18 cellular contexts compared by ENCODE assay signal in genomic region chr12:27575780-27576154, GRCh38. TPM values are rescaled to one million over a fixed set of nuclear protein-coding genes. Genes with fewer than 3 reads are reported as not detected.
DNase-seq lines count a peak whose midpoint lies in the region; ATAC-seq, FAIRE-seq and TF ChIP-seq lines count a peak whose summit lies in the region.
"Had no signal": no experiment of that assay in that cellular context is flagged by ENCODE, and none has a peak within 500 bp of the region (broad histone marks: within the 10 kb centered on the region; RNA-seq: fewer than 3 reads in every experiment).

No MANE protein-coding gene starts in this region.

- H3K4me3 Mint-ChIP-seq in T-helper 1 cell treated with Interleukin-12 subunit alpha and Interleukin-12 subunit beta and Interleukin-4 antibody, amounts not matched to agents 30 μg/mL and 1 μg/mL, for 36 hours, result no peak overlapping the region
- no peak overlapping the region for H3K4me3 Mint-ChIP-seq in activated CD4-positive, alpha-beta T cell treated with anti-CD3 and anti-CD28 coated beads, Interleukin-2, amount 10 ng/mL, durations not matched to agents 7 days and 5 days
- H3K4me3 Mint-ChIP-seq: CD14-positive monocyte had no signal

- peaks cover 30% of the 10 kb centered on the region for H3K4me1 Mint-ChIP-seq in T-helper 1 cell treated with Interleukin-12 subunit alpha and Interleukin-12 subunit beta and Interleukin-4 antibody, amounts not matched to agents 30 μg/mL and 1 μg/mL, for 36 hours (ENCODE audit: low read depth)
- peaks cover 9% of the 10 kb centered on the region for H3K4me1 Mint-ChIP-seq in activated CD4-positive, alpha-beta T cell treated with anti-CD3 and anti-CD28 coated beads, Interleukin-2, amount 10 ng/mL, durations not matched to agents 7 days and 5 days

- 0% methylated on average over 1 of the region's 1 CpG for WGBS in GM12878 (ENCODE audit: insufficient coverage, insufficient replicate concordance, low lambda C conversion rate, missing lambda C conversion rate)
- 79% methylated on average over 1 of the region's 1 CpG for WGBS in thyroid gland, 2 donors

- H3K4me3 ChIP-seq in GM12878 (no peak overlapping the region), thyroid gland (replicated peaks in 1 of 3) (no peak overlapping the region)
- H3K4me3 ChIP-seq: adrenal gland, HAP-1, right lobe of liver, thoracic aorta had no signal

- no peak for FAIRE-seq in GM12878 (lab: Jason Lieb, UNC)

- TF ChIP-seq POLR2A in GM12878 (IDR thresholded peaks at IDR 0.05; ENCODE audit: low read depth, low read length) (no peak), thyroid gland (IDR thresholded peaks at IDR 0.05) (no peak)

- no peak for TF ChIP-seq EP300 in GM12878 (IDR thresholded peaks at IDR 0.05; ENCODE audit: borderline replicate concordance in 1 of 2, control insufficient read depth in 1 of 2, low read depth in 2 of 2, low read length in 2 of 2)

- TF ChIP-seq CTCF in GM12878 (IDR thresholded peaks at IDR 0.05 in 2 of 3, conservative IDR thresholded peaks at IDR 0.05 in 1 of 3; ENCODE audit: control insufficient read depth in 2 of 3, extremely low read depth in 1 of 3, insufficient read depth in 1 of 3, low read depth in 3 of 3, low read length in 3 of 3) (no peak), thyroid gland (IDR thresholded peaks at IDR 0.05) (no peak)

- no peaks in the 10 kb centered on the region for H3K27me3 Mint-ChIP-seq in T-helper 1 cell treated with Interleukin-12 subunit alpha and Interleukin-12 subunit beta and Interleukin-4 antibody, amounts not matched to agents 30 μg/mL and 1 μg/mL, for 36 hours (ENCODE audit: low read depth)
- H3K27me3 Mint-ChIP-seq in activated CD4-positive, alpha-beta T cell treated with anti-CD3 and anti-CD28 coated beads, Interleukin-2, amount 10 ng/mL, durations not matched to agents 7 days and 5 days, result no peaks in the 10 kb centered on the region

- CTCF ChIA-PET in GM12878 (lab: Yijun Ruan, JAX), result interaction anchor here (1.7 kb wide), 1 partner anchor 14 kb away, joined by 5 read pairs; no protein-coding TSS in a partner anchor
- CTCF ChIA-PET in activated CD4-positive, alpha-beta T cell treated with anti-CD3 and anti-CD28 coated beads, Interleukin-2, amount 10 ng/mL, durations not matched to agents 7 days and 5 days (lab: Charles Lee), result no interaction called here

- peaks cover 33% of the 10 kb centered on the region for H3K4me1 ChIP-seq in GM12878 (ENCODE audit: control insufficient read depth, insufficient read depth, low read length)
- peaks cover 27 to 40% of the 10 kb centered on the region in 2 donors for H3K4me1 ChIP-seq in thyroid gland

- H3K9me3 ChIP-seq in GM12878 (replicated peaks; ENCODE audit: control insufficient read depth, insufficient read depth, low read length), result no peaks in the 10 kb centered on the region
- no peaks in the 10 kb centered on the region for H3K9me3 ChIP-seq in thyroid gland
- H3K9me3 ChIP-seq: adrenal gland, HAP-1, right lobe of liver, thoracic aorta had no signal

- peak overlapping the region; percentile 9 for H3K27ac Mint-ChIP-seq in T-helper 1 cell treated with Interleukin-12 subunit alpha and Interleukin-12 subunit beta and Interleukin-4 antibody, amounts not matched to agents 30 μg/mL and 1 μg/mL, for 36 hours
- H3K27ac Mint-ChIP-seq in activated CD4-positive, alpha-beta T cell treated with anti-CD3 and anti-CD28 coated beads, Interleukin-2, amount 10 ng/mL, durations not matched to agents 7 days and 5 days, result no peak overlapping the region

- DNase-seq in T-helper 1 cell (no peak), GM12878 (ENCODE audit: low read depth, low spot score) (no peak), medulla oblongata (ENCODE audit: extremely low spot score) (peak; percentile 17), thyroid gland (no peak), mesenteric fat pad (ENCODE audit: low spot score) (no peak), NCI-H226 (no peak)
- DNase-seq in activated CD4-positive, alpha-beta T cell treated with anti-CD3 and anti-CD28 coated beads, Interleukin-2, amount 10 ng/mL, durations not matched to agents 7 days and 5 days, result no peak
- DNase-seq: adrenal gland; NCI-H2029; NCI-H524 treated with DMSO at 0.1 percent for 48 hours; OCI-M1; right lobe of liver; stimulated activated CD4-positive, alpha-beta T cell treated with anti-CD3 and anti-CD28 coated beads, Interleukin-2, amount 100 ng/mL, for 48 hours had no signal

- no peaks in the 10 kb centered on the region for H3K9me3 Mint-ChIP-seq in T-helper 1 cell treated with Interleukin-12 subunit alpha and Interleukin-12 subunit beta and Interleukin-4 antibody, amounts not matched to agents 30 μg/mL and 1 μg/mL, for 36 hours
- no peaks in the 10 kb centered on the region for H3K9me3 Mint-ChIP-seq in activated CD4-positive, alpha-beta T cell treated with anti-CD3 and anti-CD28 coated beads, Interleukin-2, amount 10 ng/mL, durations not matched to agents 7 days and 5 days

- H2AFZ ChIP-seq in GM12878 (ENCODE audit: control insufficient read depth, low read depth, low read length), result no peak overlapping the region

- no TSS peak for BruUV-seq in GM12878 (replicated peaks; lab: Mats Ljungman, UMichigan)

- H3K36me3 ChIP-seq in GM12878 (ENCODE audit: control insufficient read depth in 2 of 2, insufficient read depth in 2 of 2, low read length in 1 of 2) (no peaks in the 10 kb centered on the region), thyroid gland (no peaks in the 10 kb centered on the region)
- H3K36me3 ChIP-seq: adrenal gland, HAP-1, right lobe of liver had no signal

- peaks cover 19% of the 10 kb centered on the region for H3K36me3 Mint-ChIP-seq in T-helper 1 cell treated with Interleukin-12 subunit alpha and Interleukin-12 subunit beta and Interleukin-4 antibody, amounts not matched to agents 30 μg/mL and 1 μg/mL, for 36 hours (ENCODE audit: low read depth)
- no peaks in the 10 kb centered on the region for H3K36me3 Mint-ChIP-seq in activated CD4-positive, alpha-beta T cell treated with anti-CD3 and anti-CD28 coated beads, Interleukin-2, amount 10 ng/mL, durations not matched to agents 7 days and 5 days (ENCODE audit: low read depth)
- H3K36me3 Mint-ChIP-seq: CD14-positive monocyte had no signal

- H3K79me2 ChIP-seq in GM12878 (ENCODE audit: control insufficient read depth, insufficient read depth, low read length), result no peaks in the 10 kb centered on the region

- H3K27me3 ChIP-seq in GM12878 (replicated peaks in 1 of 2; ENCODE audit: control insufficient read depth in 2 of 2, insufficient read depth in 2 of 2, low read length in 1 of 2), result no peaks in the 10 kb centered on the region
- H3K27me3 ChIP-seq in thyroid gland, result no peaks in the 10 kb centered on the region
- H3K27me3 ChIP-seq: adrenal gland, right lobe of liver had no signal

- RAD21 ChIA-PET in GM12878 (lab: Charles Lee; ENCODE audit: unreplicated experiment), result interaction anchor here (0.6 kb wide), 1 partner anchor 270 kb away, joined by 3 read pairs; no protein-coding TSS in a partner anchor

- POLR2A ChIA-PET in GM12878 (lab: Charles Lee), result no interaction called here
- POLR2A ChIA-PET in activated CD4-positive, alpha-beta T cell treated with anti-CD3 and anti-CD28 coated beads, Interleukin-2, amount 10 ng/mL, durations not matched to agents 7 days and 5 days (lab: Charles Lee), result no interaction called here

- in situ Hi-C loops in GM12878 (cut with MboI), result no loop called here

- H3K4me2 ChIP-seq in GM12878 (ENCODE audit: control insufficient read depth, insufficient read depth), result peak overlapping the region; percentile 14; the same call in 1 of the 2 replicates

- H4K20me1 ChIP-seq in GM12878 (ENCODE audit: control insufficient read depth, insufficient read depth), result no peaks in the 10 kb centered on the region

- no peak for ATAC-seq in GM12878
- ATAC-seq: right lobe of liver had no signal

- no peak for TF ChIP-seq RAD21 in GM12878 (IDR thresholded peaks at IDR 0.05; ENCODE audit: insufficient read depth, low read depth, low read length)

- intact Hi-C loops in GM12878 (cut with micrococcal nuclease; ENCODE audit: unreplicated experiment) (no loop called here), thyroid gland (cut with DNase I) (no loop called here)

- no peak overlapping the region for H3K9ac ChIP-seq in GM12878 (ENCODE audit: control insufficient read depth, insufficient read depth, low read length)

- SMC1A ChIA-PET in GM12878 (lab: Charles Lee; ENCODE audit: uncharacterized antibody, unreplicated experiment), result interaction anchor here (0.7 kb wide), 1 partner anchor 13 kb away, joined by 3 read pairs; no protein-coding TSS in a partner anchor

- H3K27ac ChIP-seq in GM12878 (ENCODE audit: control insufficient read depth, insufficient read depth) (no peak overlapping the region), thyroid gland (peak overlapping the region in 2 of 3 donors; percentile 13 to 28)
- H3K27ac ChIP-seq: 22Rv1, adrenal gland, right lobe of liver had no signal

TF ChIP-seq in GM12878, 131 proteins besides CTCF, POLR2A, EP300 and RAD21 (continues in another document):
- TF ChIP-seq ZNF384 (IDR thresholded peaks at IDR 0.05; ENCODE audit: borderline replicate concordance, low read depth, low read length), result no peak

RNA-seq across cellular contexts. Expression of gene PPFIBP1, which starts 51.8 kb away (rescaled TPM):
- 239 and 251 TPM in 2 replicates for total RNA-seq in GM12878 (2013; cell fraction: nucleolus; rRNA removed)
- total RNA-seq in GM12878 (2014; rRNA removed) (3.8 and 4.7 TPM in 2 replicates), GM12878 (2014; rRNA removed; fragmentation: Illumina TruSeq; extraction: Trizol) (2.6 and 3.8 TPM in 2 replicates), GM12878 (2021) (3.8 and 4.2 TPM in 2 replicates), thyroid gland (100 to 1,000 TPM; 135 to 199 (median 167) TPM), mesenteric fat pad (76.9 TPM)
- 10.0 TPM for polyA plus RNA-seq in GM12878 (2011; ENCODE audit: low read depth)
- polyA plus RNA-seq in GM12878 (2011; rRNA removed) (7.8 and 9.4 TPM in 2 replicates), GM12878 (2014; fragmentation: Illumina TruSeq; extraction: Trizol) (3.5 and 4.7 TPM in 2 replicates), GM12878 (2014; fragmentation: Nextera tagmentation; extraction: Ambion mirVana) (under 1 TPM; 0.47 to 0.55 TPM), GM12878 (2014; rRNA removed) (1.9 and 2.8 TPM in 2 replicates), GM12878 (2016; fragmentation: Nextera tagmentation; extraction: Ambion mirVana) (1 to 10 TPM; 4.7 to 6.8 TPM)
- polyA plus RNA-seq in GM12878 (2011; cell fraction: cytosol; rRNA removed), result 3.5 and 3.6 TPM in 2 replicates
- 9.8 and 10.8 TPM in 2 replicates for polyA plus RNA-seq in GM12878 (2011; cell fraction: nucleus; rRNA removed)
- polyA plus RNA-seq in GM12878 (2012), result 11.3 and 22.7 TPM in 2 replicates
- 12.4 and 14.4 TPM in 2 replicates for polyA minus RNA-seq in GM12878 (2011; rRNA and poly(A)+ RNA removed)
- polyA minus RNA-seq in GM12878 (2011; cell fraction: cytosol; rRNA and poly(A)+ RNA removed), result 3.6 TPM in 2 replicates
- 10.6 and 12.5 TPM in 2 replicates for polyA minus RNA-seq in GM12878 (2011; cell fraction: nucleus; rRNA and poly(A)+ RNA removed)
- total RNA-seq in activated CD4-positive, alpha-beta T cell treated with anti-CD3 and anti-CD28 coated beads, Interleukin-2, amount 10 ng/mL, durations not matched to agents 7 days and 5 days, result 1 to 10 TPM; 7.7 to 8.6 TPM
